1 cellular context compared by ENCODE assay signal in the genomic region with DNA sequence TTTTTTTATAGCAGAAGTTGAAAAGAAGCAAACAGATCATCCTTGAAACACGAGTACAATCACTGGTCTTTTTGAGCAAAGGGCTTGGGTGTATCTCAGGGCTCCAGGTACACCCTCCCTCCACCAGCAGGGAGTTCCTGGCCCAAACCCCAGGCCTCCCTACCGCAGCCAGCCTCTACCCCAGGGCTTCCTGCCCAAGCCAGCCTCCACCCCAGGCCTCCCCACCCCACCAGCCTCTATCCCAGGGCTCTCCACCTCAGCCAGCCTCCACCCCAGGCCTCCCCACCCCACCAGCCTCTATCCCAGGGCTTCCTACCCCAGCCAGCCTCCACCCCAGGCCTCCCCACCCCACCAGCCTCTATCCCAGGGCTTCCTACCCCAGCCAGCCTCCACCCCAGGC.
TF ChIP-seq lines count a peak whose summit lies in the region.

No MANE protein-coding gene starts in this region.

TF ChIP-seq in K562, 482 proteins besides CTCF, POLR2A, EP300 and RAD21:
- TF ChIP-seq ETV1 (tag; conservative IDR thresholded peaks at IDR 0.05; ENCODE audit: low read depth) (peak; percentile 22; the same call in 1 of the 2 replicates), POLR2G (IDR thresholded peaks at IDR 0.05; ENCODE audit: low read depth, low read length) (peak; percentile 56)
